ENCODE assay signal across 10 cellular contexts in genomic region chr6:29516108-29516507, GRCh38. TPM values are rescaled to one million over a fixed set of nuclear protein-coding genes. Genes with fewer than 3 reads are reported as not detected.
DNase-seq lines count a peak whose midpoint lies in the region; ATAC-seq and TF ChIP-seq lines count a peak whose summit lies in the region.
"Had no signal": no experiment of that assay in that cellular context is flagged by ENCODE, and none has a peak within 500 bp of the region (broad histone marks: within the 10 kb centered on the region; RNA-seq: fewer than 3 reads in every experiment).

No MANE protein-coding gene starts in this region.

- ATAC-seq in stimulated activated naive CD8-positive, alpha-beta T cell treated with anti-CD3 and anti-CD28 coated beads, Interleukin-15, amount 100 ng/mL, for 72 hours: peak; percentile 100
- ATAC-seq: Panc1 had no signal

- TF ChIP-seq CTCF in GM20000 (IDR thresholded peaks at IDR 0.05; ENCODE audit: extremely low read depth, missing control alignments) (no peak), GM10266 (IDR thresholded peaks at IDR 0.05; ENCODE audit: control insufficient read depth, insufficient read depth, low read depth, missing control alignments) (no peak)

- no peak overlapping the region for H3K27ac Mint-ChIP-seq in stimulated activated naive CD8-positive, alpha-beta T cell treated with anti-CD3 and anti-CD28 coated beads, Interleukin-15, amount 100 ng/mL, for 72 hours
- H3K27ac Mint-ChIP-seq: CD14-positive monocyte had no signal

- peaks cover 39% of the 10 kb centered on the region for H3K27me3 Mint-ChIP-seq in stimulated activated naive CD8-positive, alpha-beta T cell treated with anti-CD3 and anti-CD28 coated beads, Interleukin-15, amount 100 ng/mL, for 72 hours

- H3K4me3 Mint-ChIP-seq in stimulated activated naive CD8-positive, alpha-beta T cell treated with anti-CD3 and anti-CD28 coated beads, Interleukin-15, amount 100 ng/mL, for 72 hours: no peak overlapping the region
- H3K4me3 Mint-ChIP-seq: CD14-positive monocyte had no signal

- in situ Hi-C loops in SK-MEL-5 (cut with HindIII; ENCODE audit: low pct_unique_long_range_greater_than_20kb, low sequenced_read_pairs): no loop called here

- no peaks in the 10 kb centered on the region for H3K9me3 Mint-ChIP-seq in stimulated activated naive CD8-positive, alpha-beta T cell treated with anti-CD3 and anti-CD28 coated beads, Interleukin-15, amount 100 ng/mL, for 72 hours

- DNase-seq in activated naive CD4-positive, alpha-beta T cell treated with Interleukin-2 at 50 U/mL for 16 hours: peak; percentile 41
- DNase-seq in activated naive CD4-positive, alpha-beta T cell (lab: John Stamatoyannopoulos, UW): no peak
- DNase-seq in SK-MEL-5 (ENCODE audit: low read depth, low spot score): peak; percentile 61
- peak; percentile 85 for DNase-seq in epithelial cell of prostate (ENCODE audit: low read depth, low spot score)
- DNase-seq in stimulated activated naive CD8-positive, alpha-beta T cell treated with anti-CD3 and anti-CD28 coated beads, Interleukin-15, amount 100 ng/mL, for 72 hours: peak; percentile 37 to 42
- DNase-seq in GM20000 (ENCODE audit: low spot score): no peak
- DNase-seq in GM10266 (ENCODE audit: extremely low spot score): no peak
- no peak for DNase-seq in germinal center (ENCODE audit: low spot score)

- H3K27ac ChIP-seq in epithelial cell of prostate: no peak overlapping the region

- peaks cover 9% of the 10 kb centered on the region for H3K4me1 Mint-ChIP-seq in stimulated activated naive CD8-positive, alpha-beta T cell treated with anti-CD3 and anti-CD28 coated beads, Interleukin-15, amount 100 ng/mL, for 72 hours

RNA-seq across cellular contexts. Expression of gene MAS1L, which starts 28.4 kb away (rescaled TPM):
- total RNA-seq in SK-MEL-5 (2014; rRNA removed; shearing (Covaris generic)): not detected in 2 replicates
- 0.18 and 0.33 TPM in 2 replicates for polyA plus RNA-seq in SK-MEL-5 (2015; cell fraction: cytosol; rRNA removed)
- polyA plus RNA-seq in SK-MEL-5 (2015; cell fraction: nucleus; rRNA removed): not detected in 2 replicates
- polyA plus RNA-seq: CD14-positive monocyte had no signal

RNA-seq across cellular contexts. Expression of gene UBD, which starts 43.4 kb away (rescaled TPM):
- total RNA-seq in SK-MEL-5 (2014; rRNA removed; shearing (Covaris generic)): not detected in 2 replicates
- 0.09 TPM in 1 of 2 replicates, not detected in the other for polyA plus RNA-seq in SK-MEL-5 (2015; cell fraction: cytosol; rRNA removed)
- polyA plus RNA-seq in SK-MEL-5 (2015; cell fraction: nucleus; rRNA removed): not detected in 2 replicates
- polyA plus RNA-seq: CD14-positive monocyte had no signal

RNA-seq across cellular contexts. Expression of gene OR2H1, which starts 59.2 kb away (rescaled TPM):
- total RNA-seq in SK-MEL-5 (2014; rRNA removed; shearing (Covaris generic)): not detected in 2 replicates
- not detected in 2 replicates for polyA plus RNA-seq in SK-MEL-5 (2015; cell fraction: cytosol; rRNA removed)
- not detected in 2 replicates for polyA plus RNA-seq in SK-MEL-5 (2015; cell fraction: nucleus; rRNA removed)
- polyA plus RNA-seq: CD14-positive monocyte had no signal

RNA-seq across cellular contexts. Expression of gene OR11A1, which starts 59.2 kb away (rescaled TPM):
- total RNA-seq in SK-MEL-5 (2014; rRNA removed; shearing (Covaris generic)): not detected in 2 replicates
- polyA plus RNA-seq in SK-MEL-5 (2015; cell fraction: cytosol; rRNA removed): not detected in 2 replicates
- polyA plus RNA-seq in SK-MEL-5 (2015; cell fraction: nucleus; rRNA removed): not detected in 2 replicates
- polyA plus RNA-seq: CD14-positive monocyte had no signal

Comparison
In these comparisons a context has a peak if more than half of its experiments do, and no peak if none do; other contexts are left out.
1. DNase-seq: peak in activated naive CD4-positive, alpha-beta T cell treated with Interleukin-2 at 50 U/mL for 16 hours (single experiment), SK-MEL-5 (single experiment), epithelial cell of prostate (single experiment) and stimulated activated naive CD8-positive, alpha-beta T cell treated with anti-CD3 and anti-CD28 coated beads, Interleukin-15, amount 100 ng/mL, for 72 hours (2 of 2); none in activated naive CD4-positive, alpha-beta T cell (0 of 4), GM20000 (single experiment), GM10266 (single experiment) and germinal center (single experiment).